Comparison of ENCODE assay signal across 15 cellular contexts in the genomic region with DNA sequence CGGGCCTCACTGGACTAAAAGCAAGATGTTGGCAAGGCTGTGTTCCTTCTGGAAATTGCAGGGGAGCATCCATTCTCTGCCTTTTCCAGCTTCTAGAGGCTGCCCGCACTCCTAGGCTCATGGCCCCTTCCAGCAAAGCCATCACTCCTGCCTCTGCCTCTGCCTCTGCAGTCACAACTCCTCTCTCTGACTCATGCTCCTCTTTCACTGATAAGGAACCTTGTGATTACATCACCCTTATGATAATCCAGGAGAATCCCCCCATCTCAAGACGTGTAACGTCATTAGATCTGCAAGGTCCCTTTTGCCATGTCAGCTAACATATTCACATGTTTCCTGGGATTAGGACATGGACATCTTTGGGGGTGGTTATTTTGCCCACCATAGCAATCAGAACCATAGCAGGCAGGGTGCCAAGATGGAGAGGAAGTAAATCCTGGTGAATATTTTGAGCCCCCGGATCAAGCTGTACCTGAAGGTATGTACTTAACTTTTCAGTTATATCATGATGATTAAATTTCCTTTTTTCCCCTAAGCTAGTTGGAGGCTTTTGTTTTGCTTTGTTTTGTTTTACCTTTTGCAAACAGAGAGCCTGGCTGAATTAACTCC.
DNase-seq lines count a peak whose midpoint lies in the region; ATAC-seq, FAIRE-seq and TF ChIP-seq lines count a peak whose summit lies in the region.
"Had no signal": no experiment of that assay in that cellular context is flagged by ENCODE, and none has a peak within 500 bp of the region (broad histone marks: within the 10 kb centered on the region; RNA-seq: fewer than 3 reads in every experiment).

No MANE protein-coding gene starts in this region.

- BruUV-seq in mammary epithelial cell (replicated peaks; lab: Mats Ljungman, UMichigan): no TSS peak

- no peaks in the 10 kb centered on the region for H4K20me1 ChIP-seq in mammary epithelial cell (ENCODE audit: insufficient read depth, low read length)
- H4K20me1 ChIP-seq in astrocyte (ENCODE audit: insufficient read depth, low read length): no peaks in the 10 kb centered on the region

- H3K36me3 Mint-ChIP-seq in astrocyte (ENCODE audit: low read depth, unreplicated experiment): peaks cover 3% of the 10 kb centered on the region
- H3K36me3 Mint-ChIP-seq in nephron (ENCODE audit: low read depth): no peaks in the 10 kb centered on the region
- no peaks in the 10 kb centered on the region for H3K36me3 Mint-ChIP-seq in activated naive CD4-positive, alpha-beta T cell treated with anti-CD3 and anti-CD28 coated beads, Interleukin-2, amount 50 U/mL, for 72 hours
- H3K36me3 Mint-ChIP-seq in natural killer cell: no peaks in the 10 kb centered on the region
- H3K36me3 Mint-ChIP-seq: CD8-positive, alpha-beta memory T cell had no signal

- TF ChIP-seq CTCF in mammary epithelial cell (conservative IDR thresholded peaks at IDR 0.05 in 1 of 2, IDR thresholded peaks at IDR 0.05 in 1 of 2; ENCODE audit: extremely low read depth in 1 of 2, insufficient read depth in 1 of 2, low read depth in 1 of 2, low read length in 2 of 2) (no peak), breast epithelium (IDR thresholded peaks at IDR 0.05) (no peak), astrocyte (IDR thresholded peaks at IDR 0.05; ENCODE audit: insufficient read depth, low read depth, low read length) (no peak), nephron (IDR thresholded peaks at IDR 0.05; ENCODE audit: unreplicated experiment in 3 of 3) (no peak), natural killer cell (IDR thresholded peaks at IDR 0.05) (no peak)

- in situ Hi-C loops in mammary epithelial cell (cut with MboI; ENCODE audit: low sequenced_read_pairs in 2 of 2): loop anchor here in 1 of 2 donors (10.0 kb wide), 1 partner anchor 165 kb away; no protein-coding TSS in a partner anchor

- WGBS in mammary epithelial cell (ENCODE audit: low coverage, missing lambda C conversion rate): 100% methylated on average over 4 of the region's 5 CpGs

- H3K9ac ChIP-seq in mammary epithelial cell (ENCODE audit: insufficient read depth, low read length): no peak overlapping the region
- peak overlapping the region; percentile 26 for H3K9ac ChIP-seq in astrocyte (ENCODE audit: low read length)

- dilution Hi-C loops in mammary epithelial cell (cut with HindIII; ENCODE audit: low sequenced_read_pairs): loop anchor here (5.0 to 10.0 kb wide), 5 partner anchors 163 to 645 kb away; no protein-coding TSS in a partner anchor

- no peak for ATAC-seq in activated naive CD4-positive, alpha-beta T cell treated with anti-CD3 and anti-CD28 coated beads, Interleukin-2, amount 50 U/mL, for 72 hours
- no peak for ATAC-seq in natural killer cell

- H3K4me1 Mint-ChIP-seq in astrocyte (ENCODE audit: low read depth, unreplicated experiment) (peaks cover 23% of the 10 kb centered on the region), nephron (peaks cover 54% of the 10 kb centered on the region), natural killer cell (peaks cover 0 to 5% of the 10 kb centered on the region in 2 donors)

- H3K27ac Mint-ChIP-seq in astrocyte (ENCODE audit: unreplicated experiment) (peak overlapping the region; percentile 53), nephron (peak overlapping the region; percentile 78 to 97 (median 86)), natural killer cell (no peak overlapping the region)
- H3K27ac Mint-ChIP-seq in activated naive CD4-positive, alpha-beta T cell treated with anti-CD3 and anti-CD28 coated beads, Interleukin-2, amount 50 U/mL, for 72 hours: no peak overlapping the region
- H3K27ac Mint-ChIP-seq: H9 had no signal

- H3K4me3 ChIP-seq in mammary epithelial cell (replicated peaks in 1 of 3; ENCODE audit: insufficient read depth in 1 of 3, low read depth in 2 of 3, low read length in 3 of 3) (no peak overlapping the region), breast epithelium (no peak overlapping the region), astrocyte (ENCODE audit: insufficient read depth, low read depth, low read length) (no peak overlapping the region)
- H3K4me3 ChIP-seq: suprapubic skin had no signal

- H3K4me1 ChIP-seq in mammary epithelial cell (ENCODE audit: insufficient read depth, low read length): peaks cover 13% of the 10 kb centered on the region
- H3K4me1 ChIP-seq in breast epithelium: peaks cover 0 to 13% of the 10 kb centered on the region in 2 donors
- H3K4me1 ChIP-seq in astrocyte (ENCODE audit: insufficient read depth, low read length): peaks cover 49% of the 10 kb centered on the region

- DNase-seq in mammary epithelial cell (no peak), breast epithelium (ENCODE audit: low spot score in 2 of 2) (no peak), astrocyte (ENCODE audit: low read depth) (no peak), urothelium cell line (ENCODE audit: low spot score) (no peak), natural killer cell (no peak), NCI-H526 treated with DMSO at 0.1 percent for 48 hours (lab: John Stamatoyannopoulos, UW) (no peak)
- DNase-seq in activated naive CD4-positive, alpha-beta T cell treated with anti-CD3 and anti-CD28 coated beads, Interleukin-2, amount 50 U/mL, for 72 hours (ENCODE audit: low spot score in 2 of 2): no peak
- DNase-seq: activated effector memory CD4-positive, alpha-beta T cell treated with Interleukin-2 at 50 U/mL for 16 hours; CD8-positive, alpha-beta memory T cell; H9; NCI-H1092 had no signal

- no peaks in the 10 kb centered on the region for H3K79me2 ChIP-seq in mammary epithelial cell (ENCODE audit: insufficient read depth, low read length)
- no peaks in the 10 kb centered on the region for H3K79me2 ChIP-seq in astrocyte (ENCODE audit: insufficient read depth, low read length)

- H3K27me3 Mint-ChIP-seq in astrocyte (ENCODE audit: low read depth, unreplicated experiment): no peaks in the 10 kb centered on the region
- H3K27me3 Mint-ChIP-seq in nephron (ENCODE audit: low read depth): peaks cover 17% of the 10 kb centered on the region
- peaks cover 25 to 27% of the 10 kb centered on the region in 2 donors for H3K27me3 Mint-ChIP-seq in natural killer cell (ENCODE audit: low read depth in 2 of 2)

- H3K27me3 ChIP-seq in mammary epithelial cell (ENCODE audit: insufficient read depth, low read length) (no peaks in the 10 kb centered on the region), breast epithelium (no peaks in the 10 kb centered on the region), astrocyte (ENCODE audit: insufficient read depth, low read length) (no peaks in the 10 kb centered on the region)
- H3K27me3 ChIP-seq: suprapubic skin had no signal

- H3K36me3 ChIP-seq in mammary epithelial cell (ENCODE audit: insufficient read depth, low read length) (no peaks in the 10 kb centered on the region), breast epithelium (no peaks in the 10 kb centered on the region), astrocyte (ENCODE audit: insufficient read depth, low read length) (no peaks in the 10 kb centered on the region)
- H3K36me3 ChIP-seq: neutrophil, suprapubic skin had no signal

- TF ChIP-seq POLR2A in breast epithelium (IDR thresholded peaks at IDR 0.05): no peak

- CTCF ChIA-PET in mammary epithelial cell (lab: Charles Lee; ENCODE audit: low non-redundant PET): no interaction called here

- H3K9me3 ChIP-seq in mammary epithelial cell (replicated peaks; ENCODE audit: insufficient read depth, low read length): no peaks in the 10 kb centered on the region
- H3K9me3 ChIP-seq in breast epithelium: no peaks in the 10 kb centered on the region
- peaks cover 6% of the 10 kb centered on the region for H3K9me3 ChIP-seq in astrocyte (ENCODE audit: insufficient read depth, low read depth, low read length)
- H3K9me3 ChIP-seq: neutrophil, suprapubic skin had no signal

- H3K27ac ChIP-seq in mammary epithelial cell (ENCODE audit: insufficient read depth, low read depth, low read length) (no peak overlapping the region), breast epithelium (peak overlapping the region in 1 of 2 donors; percentile 67), astrocyte (ENCODE audit: low read depth, low read length) (peak overlapping the region; percentile 32)
- H3K27ac ChIP-seq: neutrophil, suprapubic skin had no signal

- H2AFZ ChIP-seq in mammary epithelial cell (ENCODE audit: low read depth, low read length) (no peak overlapping the region), astrocyte (ENCODE audit: low read depth, low read length) (no peak overlapping the region)

- FAIRE-seq in astrocyte (lab: Jason Lieb, UNC) (no peak), urothelium cell line (lab: Jason Lieb, UNC) (peak; percentile 79)
- FAIRE-seq: A204.1 had no signal

- H3K9me3 Mint-ChIP-seq in astrocyte (ENCODE audit: unreplicated experiment) (peaks cover 11% of the 10 kb centered on the region), nephron (no peaks in the 10 kb centered on the region), natural killer cell (no peaks in the 10 kb centered on the region)
- H3K9me3 Mint-ChIP-seq in activated naive CD4-positive, alpha-beta T cell treated with anti-CD3 and anti-CD28 coated beads, Interleukin-2, amount 50 U/mL, for 72 hours: no peaks in the 10 kb centered on the region
- H3K9me3 Mint-ChIP-seq: CD8-positive, alpha-beta memory T cell; H9 had no signal

- no peak overlapping the region for H3K4me3 Mint-ChIP-seq in astrocyte (ENCODE audit: unreplicated experiment)
- peak overlapping the region in 1 of 3 experiments; percentile 9 for H3K4me3 Mint-ChIP-seq in nephron
- no peak overlapping the region for H3K4me3 Mint-ChIP-seq in natural killer cell
- H3K4me3 Mint-ChIP-seq: CD8-positive, alpha-beta memory T cell; H9 had no signal

- intact Hi-C loops in mammary epithelial cell (cut with micrococcal nuclease): no loop called here
- intact Hi-C loops in breast epithelium (cut with DNase I; ENCODE audit: low total_unique reads): no loop called here
- intact Hi-C loops in natural killer cell (cut with micrococcal nuclease): no loop called here

- H3K4me2 ChIP-seq in mammary epithelial cell (ENCODE audit: insufficient read depth, low read depth, low read length) (peak overlapping the region; percentile 14), astrocyte (ENCODE audit: low read length) (peak overlapping the region; percentile 57)

Comparison
In these comparisons a context has a peak if more than half of its experiments do, and no peak if none do; other contexts are left out.
1. H3K27ac Mint-ChIP-seq: peak in astrocyte (single experiment) and nephron (3 of 3); none in activated naive CD4-positive, alpha-beta T cell treated with anti-CD3 and anti-CD28 coated beads, Interleukin-2, amount 50 U/mL, for 72 hours (0 of 2) and natural killer cell (0 of 2).